In the genomic region with DNA sequence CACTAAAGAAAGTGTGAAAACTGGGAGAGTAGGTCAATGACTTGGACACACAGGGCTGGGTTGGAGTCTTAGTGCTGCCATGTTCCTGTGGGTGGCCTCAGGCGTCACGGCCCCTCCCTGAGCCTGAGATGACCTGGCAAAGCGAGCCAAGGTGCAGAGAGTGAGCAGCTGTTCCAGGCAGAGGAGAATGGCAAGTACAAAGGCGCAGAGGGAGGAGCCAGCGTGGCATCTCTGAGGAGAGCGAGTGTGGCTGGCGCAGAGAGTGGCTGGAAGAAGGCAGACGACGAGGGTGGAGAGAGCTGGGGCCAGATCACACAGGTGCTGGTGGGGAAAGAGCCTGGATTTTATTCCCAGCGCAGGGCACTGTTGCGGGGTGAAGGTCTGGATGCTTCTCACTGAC, we compare ENCODE assay signal across 15 cellular contexts. TPM values are rescaled to one million over a fixed set of nuclear protein-coding genes. Genes with fewer than 3 reads are reported as not detected.
DNase-seq lines count a peak whose midpoint lies in the region; ATAC-seq and TF ChIP-seq lines count a peak whose summit lies in the region.
"Had no signal": no experiment of that assay in that cellular context is flagged by ENCODE, and none has a peak within 500 bp of the region (broad histone marks: within the 10 kb centered on the region; RNA-seq: fewer than 3 reads in every experiment).

No MANE protein-coding gene starts in this region.

- TF ChIP-seq POLR2A in HCT116 (IDR thresholded peaks at IDR 0.05; ENCODE audit: borderline replicate concordance, extremely low read depth, insufficient read depth, insufficient read length) (no peak), vagina (IDR thresholded peaks at IDR 0.05) (no peak)

- no peak overlapping the region for H3K4me3 ChIP-seq in HCT116 (replicated peaks in 1 of 2; ENCODE audit: low read depth in 1 of 2, low read length in 2 of 2)
- H3K4me3 ChIP-seq in rectal smooth muscle tissue (ENCODE audit: low read length): no peak overlapping the region
- H3K4me3 ChIP-seq in vagina: no peak overlapping the region
- H3K4me3 ChIP-seq: heart right ventricle, lung had no signal

- H3K4me1 ChIP-seq in HCT116 (ENCODE audit: control insufficient read depth in 1 of 2, insufficient read depth in 2 of 2, low read length in 2 of 2) (peaks cover 50 to 79% of the 10 kb centered on the region in 2 experiments), rectal smooth muscle tissue (ENCODE audit: control insufficient read depth, insufficient read depth, low read length) (peaks cover 31% of the 10 kb centered on the region), vagina (peaks cover 9% of the 10 kb centered on the region)

- H3K36me3 ChIP-seq in HCT116 (ENCODE audit: control insufficient read depth in 1 of 2, insufficient read depth in 2 of 2, low read length in 2 of 2): peaks cover 0 to 3% of the 10 kb centered on the region in 2 experiments; a peak in 1 of 4 replicates
- H3K36me3 ChIP-seq in rectal smooth muscle tissue (ENCODE audit: control insufficient read depth, insufficient read depth, low read length): no peaks in the 10 kb centered on the region
- peaks cover 0 to 7% of the 10 kb centered on the region in 2 donors for H3K36me3 ChIP-seq in vagina

- H3K27me3 ChIP-seq in HCT116 (ENCODE audit: insufficient read depth, low read length): no peaks in the 10 kb centered on the region
- H3K27me3 ChIP-seq in rectal smooth muscle tissue (ENCODE audit: control insufficient read depth, insufficient read depth, low read length): no peaks in the 10 kb centered on the region
- no peaks in the 10 kb centered on the region for H3K27me3 ChIP-seq in vagina
- H3K27me3 ChIP-seq: heart right ventricle had no signal

- intact Hi-C loops in HCT116 (cut with micrococcal nuclease): loop anchor here (10.0 kb wide), 1 partner anchor 274 kb away; no protein-coding TSS in a partner anchor
- intact Hi-C loops in vagina (cut with DNase I): no loop called here

- RAD21 ChIA-PET in HCT116 (lab: Charles Lee; ENCODE audit: low non-redundant PET in 1 of 2, low total read pairs in 2 of 2, uncharacterized antibody in 2 of 2, unreplicated experiment in 2 of 2): no interaction called here

- TF ChIP-seq CTCF in HCT116 (IDR thresholded peaks at IDR 0.05 in 2 of 3, conservative IDR thresholded peaks at IDR 0.05 in 1 of 3; ENCODE audit: borderline replicate concordance in 1 of 3, insufficient read depth in 1 of 3, low read depth in 2 of 3, low read length in 2 of 3): no peak
- TF ChIP-seq CTCF in vagina (IDR thresholded peaks at IDR 0.05): no peak

- POLR2A ChIA-PET in HCT116 (lab: Charles Lee): interaction anchor here (1.2 kb wide), 1 partner anchor 203 kb away, joined by 3 read pairs; no protein-coding TSS in a partner anchor

- H3K27ac ChIP-seq in HCT116 (ENCODE audit: low read depth, low read length) (peak overlapping the region; percentile 93), rectal smooth muscle tissue (ENCODE audit: low read depth, low read length) (peak overlapping the region; percentile 93), vagina (no peak overlapping the region)

- H3K9me2 ChIP-seq in HCT116 (ENCODE audit: insufficient read depth): no peaks in the 10 kb centered on the region

- H3K79me2 ChIP-seq in HCT116 (ENCODE audit: insufficient read depth, low read length): no peaks in the 10 kb centered on the region

- no peak for DNase-seq in HCT116 (ENCODE audit: low read depth, low spot score)
- DNase-seq in NCI-H2196 treated with DMSO at 0.1 percent for 48 hours (lab: John Stamatoyannopoulos, UW; ENCODE audit: unreplicated experiment): peak; percentile 86
- no peak for DNase-seq in activated T-cell treated with anti-CD3 and anti-CD28 coated beads, Interleukin-2, amount 50 U/mL, for 48 hours
- DNase-seq in vagina (ENCODE audit: extremely low spot score in 2 of 2): no peak
- no peak for DNase-seq in OCI-M1 (lab: John Stamatoyannopoulos, UW)
- DNase-seq: effector CD8-positive, alpha-beta T cell; heart right ventricle; NCI-H446 treated with DMSO at 0.1 percent for 48 hours; SHP77 treated with DMSO at 0.1 percent for 48 hours; stimulated activated CD4-positive, alpha-beta T cell treated with anti-CD3 and anti-CD28 coated beads, Interleukin-2, amount 100 ng/mL, for 48 hours; stimulated activated naive CD4-positive, alpha-beta T cell treated with Interleukin-2 at 50 U/mL for 16 hours had no signal

- ATAC-seq in HCT116 (no peak), esophagus mucosa (peak; percentile 82), GM21360 (IDR thresholded peaks at IDR 0.05; ENCODE audit: unreplicated experiment) (no peak)
- ATAC-seq: heart right ventricle had no signal

- no peak for TF ChIP-seq RAD21 in HCT116 (IDR thresholded peaks at IDR 0.05; ENCODE audit: low read depth)

- H2AFZ ChIP-seq in HCT116 (ENCODE audit: low read depth, low read length, poor library complexity, severe bottlenecking): no peak overlapping the region

- no TSS peak for BruUV-seq in HCT116 (replicated peaks; lab: Mats Ljungman, UMichigan)

- H3K9ac ChIP-seq in HCT116 (ENCODE audit: low read length): peak overlapping the region; percentile 65; the same call in 1 of the 2 replicates
- no peak overlapping the region for H3K9ac ChIP-seq in rectal smooth muscle tissue (ENCODE audit: low read length)

- H4K20me1 ChIP-seq in HCT116 (ENCODE audit: insufficient read depth): no peaks in the 10 kb centered on the region

- H3K4me2 ChIP-seq in HCT116 (ENCODE audit: low read length): peak overlapping the region; percentile 88

- no peaks in the 10 kb centered on the region for H3K9me3 ChIP-seq in HCT116 (ENCODE audit: control insufficient read depth in 1 of 2, insufficient read depth in 1 of 2, low read depth in 1 of 2, low read length in 2 of 2)
- no peaks in the 10 kb centered on the region for H3K9me3 ChIP-seq in vagina
- H3K9me3 ChIP-seq: heart right ventricle had no signal

- CTCF ChIA-PET in HCT116 (lab: Charles Lee): no interaction called here

TF ChIP-seq in HCT116, 20 proteins besides CTCF, POLR2A, EP300 and RAD21 (continues in another document):
- TF ChIP-seq SRF (IDR thresholded peaks at IDR 0.05; ENCODE audit: low read depth): no peak
- no peak for TF ChIP-seq YY1 (IDR thresholded peaks at IDR 0.05; ENCODE audit: extremely low read depth, insufficient replicate concordance, low read depth, low read length)
- TF ChIP-seq ELF1 (IDR thresholded peaks at IDR 0.05; ENCODE audit: borderline replicate concordance, low read depth): no peak
- no peak for TF ChIP-seq FOSL1 (IDR thresholded peaks at IDR 0.05; ENCODE audit: low read depth)
- no peak for TF ChIP-seq EZH2phosphoT487 (IDR thresholded peaks at IDR 0.05; ENCODE audit: borderline replicate concordance)
- TF ChIP-seq POLR2AphosphoS5 (IDR thresholded peaks at IDR 0.05; ENCODE audit: low read depth, low read length): no peak
- TF ChIP-seq ZNF274 (IDR thresholded peaks at IDR 0.05; ENCODE audit: low read depth, low read length): no peak
- no peak for TF ChIP-seq ZFX (IDR thresholded peaks at IDR 0.05)
- TF ChIP-seq, protein P1, sequence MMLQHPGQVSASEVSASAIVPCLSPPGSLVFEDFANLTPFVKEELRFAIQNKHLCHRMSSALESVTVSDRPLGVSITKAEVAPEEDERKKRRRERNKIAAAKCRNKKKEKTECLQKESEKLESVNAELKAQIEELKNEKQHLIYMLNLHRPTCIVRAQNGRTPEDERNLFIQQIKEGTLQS (IDR thresholded peaks at IDR 0.05): no peak
- no peak for TF ChIP-seq SP1 (IDR thresholded peaks at IDR 0.05; ENCODE audit: low read depth)
- TF ChIP-seq JUND (IDR thresholded peaks at IDR 0.05): no peak
- no peak for TF ChIP-seq SIN3A (IDR thresholded peaks at IDR 0.05; ENCODE audit: low read depth)
- no peak for TF ChIP-seq CEBPB (IDR thresholded peaks at IDR 0.05; ENCODE audit: low read depth)
- TF ChIP-seq, protein P2, sequence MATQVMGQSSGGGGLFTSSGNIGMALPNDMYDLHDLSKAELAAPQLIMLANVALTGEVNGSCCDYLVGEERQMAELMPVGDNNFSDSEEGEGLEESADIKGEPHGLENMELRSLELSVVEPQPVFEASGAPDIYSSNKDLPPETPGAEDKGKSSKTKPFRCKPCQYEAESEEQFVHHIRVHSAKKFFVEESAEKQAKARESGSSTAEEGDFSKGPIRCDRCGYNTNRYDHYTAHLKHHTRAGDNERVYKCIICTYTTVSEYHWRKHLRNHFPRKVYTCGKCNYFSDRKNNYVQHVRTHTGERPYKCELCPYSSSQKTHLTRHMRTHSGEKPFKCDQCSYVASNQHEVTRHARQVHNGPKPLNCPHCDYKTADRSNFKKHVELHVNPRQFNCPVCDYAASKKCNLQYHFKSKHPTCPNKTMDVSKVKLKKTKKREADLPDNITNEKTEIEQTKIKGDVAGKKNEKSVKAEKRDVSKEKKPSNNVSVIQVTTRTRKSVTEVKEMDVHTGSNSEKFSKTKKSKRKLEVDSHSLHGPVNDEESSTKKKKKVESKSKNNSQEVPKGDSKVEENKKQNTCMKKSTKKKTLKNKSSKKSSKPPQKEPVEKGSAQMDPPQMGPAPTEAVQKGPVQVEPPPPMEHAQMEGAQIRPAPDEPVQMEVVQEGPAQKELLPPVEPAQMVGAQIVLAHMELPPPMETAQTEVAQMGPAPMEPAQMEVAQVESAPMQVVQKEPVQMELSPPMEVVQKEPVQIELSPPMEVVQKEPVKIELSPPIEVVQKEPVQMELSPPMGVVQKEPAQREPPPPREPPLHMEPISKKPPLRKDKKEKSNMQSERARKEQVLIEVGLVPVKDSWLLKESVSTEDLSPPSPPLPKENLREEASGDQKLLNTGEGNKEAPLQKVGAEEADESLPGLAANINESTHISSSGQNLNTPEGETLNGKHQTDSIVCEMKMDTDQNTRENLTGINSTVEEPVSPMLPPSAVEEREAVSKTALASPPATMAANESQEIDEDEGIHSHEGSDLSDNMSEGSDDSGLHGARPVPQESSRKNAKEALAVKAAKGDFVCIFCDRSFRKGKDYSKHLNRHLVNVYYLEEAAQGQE (IDR thresholded peaks at IDR 0.05; ENCODE audit: low read depth): no peak

RNA-seq across cellular contexts. Expression of a gene that starts 20.6 kb away (rescaled TPM):
- 56.9 TPM for total RNA-seq in HCT116 (2021; ENCODE audit: unreplicated experiment)
- 62.1 and 65.3 TPM in 2 replicates for polyA plus RNA-seq in HCT116 (2012)
- 77.8 TPM for total RNA-seq in esophagus mucosa
- 95.5 TPM for total RNA-seq in vagina

RNA-seq across cellular contexts. Expression of a gene that starts 58.8 kb away (rescaled TPM):
- total RNA-seq in HCT116 (2021; ENCODE audit: unreplicated experiment) (4.9 TPM), esophagus mucosa (1.6 TPM), vagina (4.2 TPM)
- 3.9 and 4.9 TPM in 2 replicates for polyA plus RNA-seq in HCT116 (2012)
